30 cellular contexts compared by ENCODE assay signal in genomic region chr12:3536096-3536875, GRCh38. TPM values are rescaled to one million over a fixed set of nuclear protein-coding genes. Genes with fewer than 3 reads are reported as not detected.
"Had no signal": no experiment of that assay in that cellular context is flagged by ENCODE, and none has a peak within 500 bp of the region (broad histone marks: within the 10 kb centered on the region; RNA-seq: fewer than 3 reads in every experiment).

No MANE protein-coding gene starts in this region.

- ATAC-seq: left lobe of liver; mucosa of descending colon; natural killer cell treated with Interleukin-12 subunit alpha and Interleukin-12 subunit beta and Interleukin-15 and Interleukin-18, amount 100 ng/mL, for 72 hours; right lobe of liver; stimulated activated naive B cell treated with anti-CD40 and anti-IgM and Interleukin-4, amounts not matched to agents 10 μg/mL and 1 μg/mL and 100 μg/mL, for 72 hours had no signal

- DNase-seq: dorsolateral prefrontal cortex; effector CD8-positive, alpha-beta T cell; esophagus squamous epithelium; kidney; mucosa of descending colon; naive B cell; right lobe of liver; small intestine; stimulated activated CD4-positive, alpha-beta T cell treated with anti-CD3 and anti-CD28 coated beads, Interleukin-15, amount 100 ng/mL, for 24 hours; stimulated activated CD4-positive, alpha-beta T cell treated with anti-CD3 and anti-CD28 coated beads, Interleukin-2, amount 100 ng/mL, for 48 hours; stimulated activated naive B cell treated with anti-CD40 and anti-IgM and Interleukin-4, amounts not matched to agents 10 μg/mL and 1 μg/mL and 100 μg/mL, for 72 hours; upper lobe of left lung; uterus had no signal

- H3K27me3 ChIP-seq: right lobe of liver, tibial nerve, upper lobe of left lung, uterus had no signal

- H3K27me3 Mint-ChIP-seq: memory B cell; stimulated activated naive CD8-positive, alpha-beta T cell treated with anti-CD3 and anti-CD28 coated beads, Interleukin-15, Interleukin-2, amounts not matched to agents 100 ng/mL and 50 ng/mL, for 24 hours had no signal

- H3K4me3 Mint-ChIP-seq: memory B cell; mesothelial cell of epicardium; naive B cell; natural killer cell treated with Interleukin-12 subunit alpha and Interleukin-12 subunit beta and Interleukin-15 and Interleukin-18, amount 100 ng/mL, for 72 hours; neural crest cell; stimulated activated naive B cell treated with anti-CD40 and anti-IgM and Interleukin-4, amounts not matched to agents 10 μg/mL and 1 μg/mL and 100 μg/mL, for 72 hours; stimulated activated naive CD8-positive, alpha-beta T cell treated with anti-CD3 and anti-CD28 coated beads, Interleukin-15, Interleukin-2, amounts not matched to agents 100 ng/mL and 50 ng/mL, for 24 hours had no signal

- H3K4me1 Mint-ChIP-seq: memory B cell; naive B cell; stimulated activated naive B cell treated with anti-CD40 and anti-IgM and Interleukin-4, amounts not matched to agents 10 μg/mL and 1 μg/mL and 100 μg/mL, for 72 hours had no signal

- H3K27ac Mint-ChIP-seq: memory B cell; mesothelial cell of epicardium; natural killer cell treated with Interleukin-12 subunit alpha and Interleukin-12 subunit beta and Interleukin-15 and Interleukin-18, amount 100 ng/mL, for 72 hours; progenitor cell of endocrine pancreas; stimulated activated naive B cell treated with anti-CD40 and anti-IgM and Interleukin-4, amounts not matched to agents 10 μg/mL and 1 μg/mL and 100 μg/mL, for 72 hours; stimulated activated naive CD8-positive, alpha-beta T cell treated with anti-CD3 and anti-CD28 coated beads, Interleukin-15, Interleukin-2, amounts not matched to agents 100 ng/mL and 50 ng/mL, for 24 hours had no signal

- H3K4me3 ChIP-seq: dorsolateral prefrontal cortex, esophagus squamous epithelium, lung, mucosa of descending colon, right lobe of liver, thoracic aorta, tibial nerve, upper lobe of left lung, uterus had no signal

- H3K27ac ChIP-seq: esophagus squamous epithelium, neutrophil, parathyroid adenoma, right lobe of liver, thoracic aorta, tibial nerve, upper lobe of left lung, uterus had no signal

- H3K4me1 ChIP-seq: esophagus squamous epithelium, parathyroid adenoma, right lobe of liver, tibial nerve, uterus had no signal

- H3K36me3 ChIP-seq: esophagus squamous epithelium, neutrophil, right lobe of liver, thoracic aorta, tibial nerve, upper lobe of left lung, uterus had no signal

- H3K9me3 ChIP-seq: esophagus squamous epithelium, mucosa of descending colon, neutrophil, right lobe of liver, thoracic aorta, tibial nerve, upper lobe of left lung, uterus had no signal

- FAIRE-seq: endothelial cell of umbilical vein, frontal cortex, kidney, small intestine had no signal

- H3K9me3 Mint-ChIP-seq: memory B cell; mesothelial cell of epicardium; naive B cell; natural killer cell treated with Interleukin-12 subunit alpha and Interleukin-12 subunit beta and Interleukin-15 and Interleukin-18, amount 100 ng/mL, for 72 hours; neural crest cell; stimulated activated naive B cell treated with anti-CD40 and anti-IgM and Interleukin-4, amounts not matched to agents 10 μg/mL and 1 μg/mL and 100 μg/mL, for 72 hours; stimulated activated naive CD8-positive, alpha-beta T cell treated with anti-CD3 and anti-CD28 coated beads, Interleukin-15, Interleukin-2, amounts not matched to agents 100 ng/mL and 50 ng/mL, for 24 hours had no signal

- H3K36me3 Mint-ChIP-seq: memory B cell; mesothelial cell of epicardium; naive B cell; natural killer cell treated with Interleukin-12 subunit alpha and Interleukin-12 subunit beta and Interleukin-15 and Interleukin-18, amount 100 ng/mL, for 72 hours; stimulated activated naive B cell treated with anti-CD40 and anti-IgM and Interleukin-4, amounts not matched to agents 10 μg/mL and 1 μg/mL and 100 μg/mL, for 72 hours had no signal

RNA-seq across cellular contexts. Expression of gene PRMT8, which starts 45.3 kb away (rescaled TPM):
- total RNA-seq: endothelial cell of umbilical vein; epithelial cell of proximal tubule; esophagus squamous epithelium; kidney; left lobe of liver; liver; mesothelial cell of epicardium; natural killer cell treated with Interleukin-12 subunit alpha and Interleukin-12 subunit beta and Interleukin-15 and Interleukin-18, amount 100 ng/mL, for 72 hours; omental fat pad; right lobe of liver; thoracic aorta; tibial nerve; uterus had no signal
